In the genomic region with DNA sequence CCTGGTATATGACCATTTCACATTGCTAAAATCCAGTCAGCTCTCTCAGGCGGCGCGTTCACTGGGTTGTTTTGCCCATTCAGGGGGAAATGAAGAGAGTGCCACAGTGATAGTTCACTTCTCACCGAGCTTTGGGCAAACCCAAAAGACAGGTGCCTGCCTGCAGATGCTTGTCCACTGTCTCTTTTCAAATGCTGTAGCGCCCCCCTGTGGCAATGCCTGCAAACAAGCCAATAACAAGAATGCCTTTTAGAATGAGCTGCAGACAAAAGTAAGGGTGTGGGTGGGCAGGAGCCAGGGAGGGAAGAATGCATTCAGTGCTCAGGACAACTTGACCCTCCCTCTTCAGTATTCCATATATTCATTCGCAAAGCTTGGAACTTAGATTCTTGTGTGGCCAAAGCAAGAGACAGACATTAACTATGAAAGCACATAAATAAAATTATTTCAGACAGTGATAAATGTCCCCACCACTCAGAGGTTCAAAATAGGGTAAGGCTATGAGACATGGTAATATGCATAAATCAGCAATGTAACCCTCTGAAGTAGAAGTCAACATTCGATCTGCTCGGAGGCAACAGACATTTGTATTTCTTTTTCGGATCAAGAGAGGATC, we compare ENCODE assay signal across 9 cellular contexts.
DNase-seq lines count a peak whose midpoint lies in the region; ATAC-seq and TF ChIP-seq lines count a peak whose summit lies in the region.
"Had no signal": no experiment of that assay in that cellular context is flagged by ENCODE, and none has a peak within 500 bp of the region (broad histone marks: within the 10 kb centered on the region; RNA-seq: fewer than 3 reads in every experiment).

No MANE protein-coding gene starts in this region.

- H4K20me1 ChIP-seq in PC-9 (ENCODE audit: insufficient read depth), result no peaks in the 10 kb centered on the region

- intact Hi-C loops in Caco-2 (cut with micrococcal nuclease; ENCODE audit: unreplicated experiment) (loop anchor here (10.0 kb wide), 2 partner anchors 69 to 169 kb away; no protein-coding TSS in a partner anchor), PC-9 (cut with micrococcal nuclease; ENCODE audit: unreplicated experiment) (loop anchor here (1.0 to 10.0 kb wide), 5 partner anchors 172 to 929 kb away; a partner anchor contains a TSS)

- H3F3A ChIP-seq in PC-9 (ENCODE audit: insufficient read depth, low read depth), result no peaks in the 10 kb centered on the region

- no TSS peak for BruUV-seq in Caco-2 (replicated peaks; lab: Mats Ljungman, UMichigan)
- no TSS peak for BruUV-seq in PC-9 (replicated peaks; lab: Mats Ljungman, UMichigan)

- H3K27ac ChIP-seq in PC-9 (no peak overlapping the region), right atrium auricular region (no peak overlapping the region)
- H3K27ac ChIP-seq: SK-N-MC had no signal

- no peak for ATAC-seq in HG03159 (IDR thresholded peaks at IDR 0.05; ENCODE audit: unreplicated experiment)
- no peak for ATAC-seq in HG03108 (IDR thresholded peaks at IDR 0.05; ENCODE audit: unreplicated experiment)

- no peak overlapping the region for H3K27ac Mint-ChIP-seq in Caco-2 (ENCODE audit: unreplicated experiment)

- H3K4me1 ChIP-seq in Caco-2, result no peaks in the 10 kb centered on the region
- H3K4me1 ChIP-seq in PC-9 (replicated peaks; ENCODE audit: insufficient read depth), result 0 out of 2 replicates have a peak, but pooled peaks cover 3% of the 10 kb centered on the region
- peaks cover 0 to 7% of the 10 kb centered on the region in 2 donors for H3K4me1 ChIP-seq in right atrium auricular region

- H3K4me1 Mint-ChIP-seq in Caco-2 (ENCODE audit: low read depth, unreplicated experiment), result no peaks in the 10 kb centered on the region

- no peaks in the 10 kb centered on the region for H3K79me2 ChIP-seq in PC-9 (ENCODE audit: low read depth)

- peaks cover 4% of the 10 kb centered on the region for H3K27me3 Mint-ChIP-seq in Caco-2 (ENCODE audit: insufficient read depth, unreplicated experiment)

- no peaks in the 10 kb centered on the region for H3K9me2 ChIP-seq in PC-9 (ENCODE audit: insufficient read depth)

- no peak overlapping the region for H3K4me3 Mint-ChIP-seq in Caco-2 (ENCODE audit: unreplicated experiment)

- H3K27me3 ChIP-seq in Caco-2 (replicated peaks; ENCODE audit: control insufficient read depth, insufficient read depth, low read length), result no peaks in the 10 kb centered on the region
- H3K27me3 ChIP-seq in PC-9 (ENCODE audit: insufficient read depth, low read depth), result no peaks in the 10 kb centered on the region
- no peaks in the 10 kb centered on the region for H3K27me3 ChIP-seq in right atrium auricular region

- no peak overlapping the region for H3K4me3 ChIP-seq in Caco-2 (ENCODE audit: low read depth, low read length)
- no peak overlapping the region for H3K4me3 ChIP-seq in PC-9
- no peak overlapping the region for H3K4me3 ChIP-seq in right atrium auricular region
- H3K4me3 ChIP-seq in retinal pigment epithelial cell (ENCODE audit: low read length), result no peak overlapping the region
- H3K4me3 ChIP-seq: SK-N-MC had no signal

- no peaks in the 10 kb centered on the region for H3K36me3 Mint-ChIP-seq in Caco-2 (ENCODE audit: insufficient read depth, unreplicated experiment)

- no peak overlapping the region for H2AFZ ChIP-seq in PC-9

- no peak overlapping the region for H3K4me2 ChIP-seq in PC-9

- POLR2A ChIA-PET in Caco-2 (lab: Charles Lee) (no interaction called here), PC-9 (lab: Charles Lee; ENCODE audit: unreplicated experiment) (no interaction called here)

- H3K36me3 ChIP-seq in Caco-2 (ENCODE audit: control insufficient read depth, insufficient read depth, low read length) (no peaks in the 10 kb centered on the region), PC-9 (ENCODE audit: low read depth) (no peaks in the 10 kb centered on the region), right atrium auricular region (no peaks in the 10 kb centered on the region)

- CTCF ChIA-PET in Caco-2 (lab: Charles Lee), result interaction anchor here (0.6 to 3.4 kb wide), 13 partner anchors 12 to 74 kb away, joined by 3 to 71 read pairs (median 4); no protein-coding TSS in a partner anchor
- CTCF ChIA-PET in PC-9 (lab: Charles Lee), result interaction anchor here (0.6 to 1.7 kb wide), 27 partner anchors 11 to 1412 kb away, joined by 3 to 32 read pairs (median 4); a partner anchor contains a TSS

- H3K9me3 ChIP-seq in Caco-2 (no peaks in the 10 kb centered on the region), PC-9 (ENCODE audit: insufficient read depth, low read depth) (no peaks in the 10 kb centered on the region), right atrium auricular region (no peaks in the 10 kb centered on the region)

- no peaks in the 10 kb centered on the region for H3K9me3 Mint-ChIP-seq in Caco-2 (ENCODE audit: unreplicated experiment)

- DNase-seq in Caco-2 (peak; percentile 77 to 82), HuH-7 (ENCODE audit: low spot score) (peak; percentile 66), PC-9 (peak; percentile 58 to 88), right atrium auricular region (ENCODE audit: low spot score) (peak; percentile 84), retinal pigment epithelial cell (ENCODE audit: low read depth) (no peak)
- peak in 3 of 4 experiments; percentile 2 to 11 (median 8) for DNase-seq in activated naive CD4-positive, alpha-beta T cell (lab: John Stamatoyannopoulos, UW)

- TF ChIP-seq CTCF in Caco-2 (IDR thresholded peaks at IDR 0.05; ENCODE audit: insufficient read depth in 1 of 2, low read depth in 1 of 2, low read length in 1 of 2, severe bottlenecking in 1 of 2, unreplicated experiment in 1 of 2) (peak; percentile 46 to 64), PC-9 (conservative IDR thresholded peaks at IDR 0.05) (peak; percentile 96), right atrium auricular region (IDR thresholded peaks at IDR 0.05) (peak; percentile 39 to 68), retinal pigment epithelial cell (conservative IDR thresholded peaks at IDR 0.05; ENCODE audit: low read depth, low read length) (peak; percentile 82)
